21 cellular contexts compared by ENCODE assay signal in the genomic region with DNA sequence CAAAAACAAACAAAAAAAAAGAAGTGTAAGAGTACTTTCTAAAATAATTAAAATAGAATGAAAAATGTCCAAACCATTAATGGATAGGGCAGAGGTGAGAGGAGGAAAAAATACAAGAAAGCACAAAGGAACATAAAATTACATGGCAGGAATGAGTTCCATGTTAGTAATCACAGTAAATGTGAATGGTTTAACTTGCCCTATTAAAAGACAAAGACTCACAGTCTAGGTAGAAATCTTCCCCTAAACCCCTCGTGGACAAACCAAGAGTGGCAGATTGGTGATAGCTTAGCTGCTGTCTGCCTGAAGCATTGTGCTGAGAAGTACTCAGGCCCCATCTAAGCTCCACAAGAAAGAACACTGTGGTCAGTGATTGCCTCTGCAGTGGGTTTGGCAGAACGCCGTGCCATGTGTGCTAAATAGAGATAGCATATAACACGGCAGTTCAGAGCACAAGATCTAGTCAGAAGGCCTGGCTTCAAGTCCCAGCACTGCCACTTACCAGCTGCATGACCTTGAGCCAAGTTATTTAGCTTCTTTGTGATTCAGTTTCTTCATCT.
"Had no signal": no experiment of that assay in that cellular context is flagged by ENCODE, and none has a peak within 500 bp of the region (broad histone marks: within the 10 kb centered on the region; RNA-seq: fewer than 3 reads in every experiment).

No MANE protein-coding gene starts in this region.

- ATAC-seq: activated CD4-positive, CD25-positive, alpha-beta regulatory T cell treated with anti-CD3 and anti-CD28 coated beads, Interleukin-2, amount 50 U/mL, for 24 hours; activated CD8-positive, alpha-beta T cell treated with anti-CD3 and anti-CD28 coated beads, Interleukin-2, amount 10 ng/mL, durations not matched to agents 7 days and 5 days; left colon had no signal

- H3K9me3 ChIP-seq: thyroid gland had no signal

- H3K27ac Mint-ChIP-seq: activated CD8-positive, alpha-beta T cell treated with anti-CD3 and anti-CD28 coated beads, Interleukin-2, amount 10 ng/mL, durations not matched to agents 7 days and 5 days; activated naive CD4-positive, alpha-beta T cell treated with anti-CD3 and anti-CD28 coated beads, Interleukin-2, amount 50 U/mL, for 24 hours; activated T-helper 1 cell treated with anti-CD3 and anti-CD28 coated beads, Interleukin-12 subunit alpha, Interleukin-12 subunit beta, Interleukin-2, Interleukin-4 antibody, amounts not matched to agents 30 ng/mL and 10 ng/mL and 1 ng/mL, durations not matched to agents 14 hours and 24 hours and 36 hours; brain; memory B cell; T-helper 2 cell treated with Interferon-gamma antibody and Interleukin-4, amounts not matched to agents 5 μg/mL and 100 μg/mL, for 36 hours had no signal

- H3K4me1 ChIP-seq: thyroid gland had no signal

- DNase-seq: activated CD4-positive, alpha-beta T cell treated with anti-CD3 and anti-CD28 coated beads, Interleukin-2, amount 50 U/mL, for 1 hour; activated CD8-positive, alpha-beta T cell treated with anti-CD3 and anti-CD28 coated beads, Interleukin-2, amount 10 ng/mL, durations not matched to agents 7 days and 5 days; activated gamma-delta T cell treated with Interleukin-2 at 50 U/mL for 16 hours; aorta; foreskin fibroblast; left colon; posterior cingulate gyrus; retina; stimulated activated CD4-positive, alpha-beta T cell treated with anti-CD3 and anti-CD28 coated beads, Interleukin-2, amount 100 ng/mL, for 48 hours; stimulated activated CD8-positive, alpha-beta memory T cell treated with anti-CD3 and anti-CD28 coated beads, Interleukin-4, amount 100 ng/mL, for 48 hours; stimulated activated naive CD4-positive, alpha-beta T cell treated with Interleukin-2 at 50 U/mL for 16 hours; thyroid gland had no signal

- H3K27ac ChIP-seq: thyroid gland had no signal

- H3K27me3 Mint-ChIP-seq: activated naive CD4-positive, alpha-beta T cell treated with anti-CD3 and anti-CD28 coated beads, Interleukin-2, amount 50 U/mL, for 24 hours; memory B cell had no signal

- FAIRE-seq: keratinocyte, TTC549 had no signal

- H3K4me3 ChIP-seq: thyroid gland had no signal

- H3K4me1 Mint-ChIP-seq: brain, neural crest cell had no signal

- H3K4me3 Mint-ChIP-seq: activated CD8-positive, alpha-beta T cell treated with anti-CD3 and anti-CD28 coated beads, Interleukin-2, amount 10 ng/mL, durations not matched to agents 7 days and 5 days; activated naive CD4-positive, alpha-beta T cell treated with anti-CD3 and anti-CD28 coated beads, Interleukin-2, amount 50 U/mL, for 24 hours; activated T-helper 1 cell treated with anti-CD3 and anti-CD28 coated beads, Interleukin-12 subunit alpha, Interleukin-12 subunit beta, Interleukin-2, Interleukin-4 antibody, amounts not matched to agents 30 ng/mL and 10 ng/mL and 1 ng/mL, durations not matched to agents 14 hours and 24 hours and 36 hours; brain; memory B cell; neural crest cell; T-helper 2 cell treated with Interferon-gamma antibody and Interleukin-4, amounts not matched to agents 5 μg/mL and 100 μg/mL, for 36 hours had no signal
